Comparison of ENCODE assay signal across 19 cellular contexts in genomic region chr12:116188581-116188980, GRCh38.
DNase-seq lines count a peak whose midpoint lies in the region; ATAC-seq, FAIRE-seq and TF ChIP-seq lines count a peak whose summit lies in the region.
"Had no signal": no experiment of that assay in that cellular context is flagged by ENCODE, and none has a peak within 500 bp of the region (broad histone marks: within the 10 kb centered on the region; RNA-seq: fewer than 3 reads in every experiment).

No MANE protein-coding gene starts in this region.

- no peak overlapping the region for H3K27ac ChIP-seq in GM12878 (ENCODE audit: control insufficient read depth, insufficient read depth)

- no peaks in the 10 kb centered on the region for H4K20me1 ChIP-seq in GM12878 (ENCODE audit: control insufficient read depth, insufficient read depth)

- no peaks in the 10 kb centered on the region for H3K9me3 ChIP-seq in GM12878 (replicated peaks; ENCODE audit: control insufficient read depth, insufficient read depth, low read length)

- H2AFZ ChIP-seq in GM12878 (ENCODE audit: control insufficient read depth, low read depth, low read length) = no peak overlapping the region

- H3K27me3 Mint-ChIP-seq in activated naive CD4-positive, alpha-beta T cell treated with anti-CD3 and anti-CD28 coated beads for 36 hours (ENCODE audit: low read depth) = no peaks in the 10 kb centered on the region
- no peaks in the 10 kb centered on the region for H3K27me3 Mint-ChIP-seq in stimulated activated naive CD8-positive, alpha-beta T cell treated with anti-CD3 and anti-CD28 coated beads, Interleukin-15, amount 100 ng/mL, for 72 hours
- H3K27me3 Mint-ChIP-seq: brain had no signal

- no TSS peak for BruUV-seq in GM12878 (replicated peaks; lab: Mats Ljungman, UMichigan)

- no peaks in the 10 kb centered on the region for H3K9me3 Mint-ChIP-seq in activated naive CD4-positive, alpha-beta T cell treated with anti-CD3 and anti-CD28 coated beads, Interleukin-2, amount 50 U/mL, for 72 hours
- no peaks in the 10 kb centered on the region for H3K9me3 Mint-ChIP-seq in activated naive CD4-positive, alpha-beta T cell treated with anti-CD3 and anti-CD28 coated beads for 36 hours
- H3K9me3 Mint-ChIP-seq in stimulated activated naive CD8-positive, alpha-beta T cell treated with anti-CD3 and anti-CD28 coated beads, Interleukin-15, amount 100 ng/mL, for 72 hours = no peaks in the 10 kb centered on the region
- H3K9me3 Mint-ChIP-seq: brain, endodermal cell, nephron had no signal

- peaks cover 0 to 10% of the 10 kb centered on the region in 2 donors for H3K36me3 Mint-ChIP-seq in activated naive CD4-positive, alpha-beta T cell treated with anti-CD3 and anti-CD28 coated beads, Interleukin-2, amount 50 U/mL, for 72 hours
- peaks cover 1% of the 10 kb centered on the region for H3K36me3 Mint-ChIP-seq in activated naive CD4-positive, alpha-beta T cell treated with anti-CD3 and anti-CD28 coated beads for 36 hours (ENCODE audit: low read depth)
- H3K36me3 Mint-ChIP-seq: brain had no signal

- in situ Hi-C loops in KBM-7 (cut with MboI; ENCODE audit: low pct_unique_long_range_greater_than_20kb, low sequenced_read_pairs) = no loop called here
- in situ Hi-C loops in GM12878 (cut with MboI) = no loop called here

- TF ChIP-seq CTCF in GM12878 (IDR thresholded peaks at IDR 0.05 in 2 of 3, conservative IDR thresholded peaks at IDR 0.05 in 1 of 3; ENCODE audit: control insufficient read depth in 2 of 3, extremely low read depth in 1 of 3, insufficient read depth in 1 of 3, low read depth in 3 of 3, low read length in 3 of 3) = no peak

- H3K79me2 ChIP-seq in GM12878 (ENCODE audit: control insufficient read depth, insufficient read depth, low read length) = peaks cover 5% of the 10 kb centered on the region

- 42% methylated on average over 3 of the region's 3 CpGs for WGBS in GM12878 (ENCODE audit: insufficient coverage, insufficient replicate concordance, low lambda C conversion rate, missing lambda C conversion rate)

- H3K4me1 Mint-ChIP-seq in activated naive CD4-positive, alpha-beta T cell treated with anti-CD3 and anti-CD28 coated beads for 36 hours (ENCODE audit: low read depth) = peaks cover 65% of the 10 kb centered on the region
- H3K4me1 Mint-ChIP-seq in stimulated activated naive CD8-positive, alpha-beta T cell treated with anti-CD3 and anti-CD28 coated beads, Interleukin-15, amount 100 ng/mL, for 72 hours = peaks cover 73% of the 10 kb centered on the region

- no peak overlapping the region for H3K4me3 ChIP-seq in GM12878

- no peak overlapping the region for H3K4me2 ChIP-seq in GM12878 (ENCODE audit: control insufficient read depth, insufficient read depth)

- H3K4me3 Mint-ChIP-seq in activated naive CD4-positive, alpha-beta T cell treated with anti-CD3 and anti-CD28 coated beads for 36 hours = no peak overlapping the region
- peak overlapping the region in 1 of 2 donors; percentile 28 for H3K4me3 Mint-ChIP-seq in stimulated activated naive CD8-positive, alpha-beta T cell treated with anti-CD3 and anti-CD28 coated beads, Interleukin-15, amount 100 ng/mL, for 72 hours
- H3K4me3 Mint-ChIP-seq: brain, endodermal cell, nephron had no signal

- no peak for TF ChIP-seq POLR2A in GM12878 (IDR thresholded peaks at IDR 0.05; ENCODE audit: low read depth, low read length)

- SMC1A ChIA-PET in GM12878 (lab: Charles Lee; ENCODE audit: uncharacterized antibody, unreplicated experiment) = interaction anchor here (0.6 kb wide), 1 partner anchor 142 kb away, joined by 4 read pairs; no protein-coding TSS in a partner anchor

- no peak overlapping the region for H3K9ac ChIP-seq in GM12878 (ENCODE audit: control insufficient read depth, insufficient read depth, low read length)

- CTCF ChIA-PET in activated naive CD4-positive, alpha-beta T cell treated with anti-CD3 and anti-CD28 coated beads for 36 hours (lab: Charles Lee) = no interaction called here
- CTCF ChIA-PET in GM12878 (lab: Yijun Ruan, JAX) = interaction anchor here (0.7 kb wide), 1 partner anchor 13 kb away, joined by 4 read pairs; no protein-coding TSS in a partner anchor

- no peak for TF ChIP-seq RAD21 in GM12878 (IDR thresholded peaks at IDR 0.05; ENCODE audit: insufficient read depth, low read depth, low read length)

- intact Hi-C loops in activated naive CD4-positive, alpha-beta T cell treated with anti-CD3 and anti-CD28 coated beads for 36 hours (cut with micrococcal nuclease) = no loop called here
- intact Hi-C loops in GM12878 (cut with micrococcal nuclease; ENCODE audit: unreplicated experiment) = no loop called here

- TF ChIP-seq EP300 in GM12878 (IDR thresholded peaks at IDR 0.05; ENCODE audit: borderline replicate concordance in 1 of 2, control insufficient read depth in 1 of 2, low read depth in 2 of 2, low read length in 2 of 2) = no peak

- POLR2A ChIA-PET in GM12878 (lab: Charles Lee) = interaction anchor here (0.5 kb wide), 1 partner anchor 45 kb away, joined by 4 read pairs; no protein-coding TSS in a partner anchor

- H3K4me1 ChIP-seq in GM12878 (ENCODE audit: control insufficient read depth, insufficient read depth, low read length) = no peaks in the 10 kb centered on the region

- RAD21 ChIA-PET in GM12878 (lab: Charles Lee; ENCODE audit: unreplicated experiment) = interaction anchor here (1.0 kb wide), 1 partner anchor 47 kb away, joined by 3 read pairs; no protein-coding TSS in a partner anchor

- no peaks in the 10 kb centered on the region for H3K27me3 ChIP-seq in GM12878 (replicated peaks in 1 of 2; ENCODE audit: control insufficient read depth in 2 of 2, insufficient read depth in 2 of 2, low read length in 1 of 2)

- FAIRE-seq in GM12878 (lab: Jason Lieb, UNC) (no peak), HTR-8/SVneo (lab: Jason Lieb, UNC) (no peak)
- FAIRE-seq: colon had no signal

- ATAC-seq in activated naive CD4-positive, alpha-beta T cell treated with anti-CD3 and anti-CD28 coated beads, Interleukin-2, amount 50 U/mL, for 72 hours = peak; percentile 63 to 81
- no peak; the same call in 2 of the 3 replicates for ATAC-seq in GM12878
- ATAC-seq in stimulated activated naive CD8-positive, alpha-beta T cell treated with anti-CD3 and anti-CD28 coated beads, Interleukin-15, amount 100 ng/mL, for 72 hours = peak; percentile 49
- ATAC-seq: Right ventricle myocardium inferior, sciatic nerve had no signal

- DNase-seq in activated naive CD4-positive, alpha-beta T cell treated with anti-CD3 and anti-CD28 coated beads, Interleukin-2, amount 50 U/mL, for 72 hours (ENCODE audit: low spot score in 2 of 2) = no peak
- DNase-seq in activated naive CD4-positive, alpha-beta T cell treated with anti-CD3 and anti-CD28 coated beads for 36 hours = no peak
- peak; percentile 22 for DNase-seq in KBM-7
- no peak for DNase-seq in GM12878 (ENCODE audit: low read depth, low spot score)
- DNase-seq in stimulated activated naive CD8-positive, alpha-beta T cell treated with anti-CD3 and anti-CD28 coated beads, Interleukin-15, amount 100 ng/mL, for 72 hours = no peak
- no peak for DNase-seq in stimulated activated CD4-positive, alpha-beta T cell treated with anti-CD3 and anti-CD28 coated beads, Interleukin-4, amount 100 ng/mL, for 4 hours
- DNase-seq in HTR-8/SVneo (ENCODE audit: insufficient read length, low spot score) = no peak
- DNase-seq: activated CD4-positive, alpha-beta T cell treated with anti-CD3 and anti-CD28 coated beads, Interleukin-2, amount 50 U/mL, for 1 hour; DND-41; endodermal cell; H7; NCI-H1417 treated with DMSO at 0.1 percent for 48 hours; NCI-H524; stimulated activated CD4-positive, alpha-beta T cell treated with anti-CD3 and anti-CD28 coated beads, Interleukin-15, amount 100 ng/mL, for 24 hours had no signal

- H3K27ac Mint-ChIP-seq in activated naive CD4-positive, alpha-beta T cell treated with anti-CD3 and anti-CD28 coated beads, Interleukin-2, amount 50 U/mL, for 72 hours = peak overlapping the region in 1 of 2 donors; percentile 63
- no peak overlapping the region for H3K27ac Mint-ChIP-seq in activated naive CD4-positive, alpha-beta T cell treated with anti-CD3 and anti-CD28 coated beads for 36 hours
- no peak overlapping the region for H3K27ac Mint-ChIP-seq in stimulated activated naive CD8-positive, alpha-beta T cell treated with anti-CD3 and anti-CD28 coated beads, Interleukin-15, amount 100 ng/mL, for 72 hours
- H3K27ac Mint-ChIP-seq: endodermal cell, nephron had no signal

- no peaks in the 10 kb centered on the region for H3K36me3 ChIP-seq in GM12878 (ENCODE audit: control insufficient read depth in 2 of 2, insufficient read depth in 2 of 2, low read length in 1 of 2)

TF ChIP-seq in GM12878, 131 proteins besides CTCF, POLR2A, EP300 and RAD21 (continues in another document):
- no peak; the same call in 1 of the 2 replicates for TF ChIP-seq CEBPZ (IDR thresholded peaks at IDR 0.05; ENCODE audit: low read depth, low read length)
- TF ChIP-seq NRF1 (conservative IDR thresholded peaks at IDR 0.05; ENCODE audit: low read depth, low read length) = no peak
- 0 out of 4 replicates have a peak, but pooled peaks of 1 of the 2 experiments have one; percentile 17 for TF ChIP-seq CEBPB (IDR thresholded peaks at IDR 0.05; ENCODE audit: borderline replicate concordance in 1 of 2, low read depth in 2 of 2, low read length in 2 of 2)
- TF ChIP-seq NFIC (IDR thresholded peaks at IDR 0.05; ENCODE audit: low read depth, low read length) = peak; percentile 76; the same call in 1 of the 2 replicates
- no peak for TF ChIP-seq MXI1 (IDR thresholded peaks at IDR 0.05; ENCODE audit: low read depth, low read length)
- peak; percentile 68 for TF ChIP-seq RUNX3 (IDR thresholded peaks at IDR 0.05; ENCODE audit: low read length)
